ENCODE assay signal across 18 cellular contexts in the genomic region with DNA sequence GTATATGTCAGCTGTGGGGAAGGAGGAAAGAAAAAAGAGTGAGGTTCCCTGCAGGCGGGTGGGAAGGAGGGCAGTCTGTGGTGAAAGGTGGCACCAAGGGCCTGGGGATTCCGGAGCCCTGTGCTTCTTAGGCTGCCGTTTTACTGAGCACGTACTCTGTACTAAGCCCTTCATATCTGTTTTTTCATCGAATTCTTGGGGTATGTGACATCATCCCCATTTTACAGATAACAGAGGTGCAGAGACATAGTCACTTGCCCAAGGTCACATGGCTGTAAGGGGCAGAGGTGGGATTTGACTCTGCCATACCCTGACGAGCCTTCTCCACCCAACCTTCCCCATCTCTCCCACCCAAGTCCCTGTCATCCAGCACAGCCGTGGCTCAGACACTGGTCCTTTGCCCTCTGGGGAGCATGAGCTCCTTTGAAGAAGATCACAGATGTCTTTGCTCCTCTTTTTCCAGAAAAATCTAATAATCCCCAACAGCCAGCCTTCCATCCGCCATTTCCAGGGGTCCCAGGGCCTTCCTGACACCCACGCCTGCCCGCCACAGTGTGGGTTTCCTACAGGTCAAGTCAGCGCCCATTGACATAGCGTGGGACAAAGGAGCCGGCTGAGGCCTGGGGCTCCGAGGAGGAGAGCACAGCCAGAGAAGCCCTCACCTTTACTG. TPM values are rescaled to one million over a fixed set of nuclear protein-coding genes. Genes with fewer than 3 reads are reported as not detected.
A peak's percentile ranks its signal among the peaks of the same experiment; 100 is the strongest.
DNase-seq lines count a peak whose midpoint lies in the region; ATAC-seq, FAIRE-seq and TF ChIP-seq lines count a peak whose summit lies in the region.
"Had no signal": no experiment of that assay in that cellular context is flagged by ENCODE, and none has a peak within 500 bp of the region (broad histone marks: within the 10 kb centered on the region; RNA-seq: fewer than 3 reads in every experiment).

No MANE protein-coding gene starts in this region.

- FAIRE-seq in astrocyte (lab: Jason Lieb, UNC), result no peak
- FAIRE-seq: A549, D721Med, GM12892 had no signal

- H3K4me3 ChIP-seq in astrocyte (ENCODE audit: insufficient read depth, low read depth, low read length) (no peak overlapping the region), lower lobe of right lung (no peak overlapping the region), sigmoid colon (no peak overlapping the region)
- H3K4me3 ChIP-seq: A549, HAP-1 had no signal

- no peaks in the 10 kb centered on the region for H4K20me1 ChIP-seq in astrocyte (ENCODE audit: insufficient read depth, low read length)

- DNase-seq in astrocyte (ENCODE audit: low read depth) (no peak), lower lobe of right lung (peak; percentile 24), sigmoid colon (peak; percentile 40), amygdala (lab: John Stamatoyannopoulos, UW) (no peak), epidermal melanocyte (ENCODE audit: insufficient read length, low spot score) (no peak)
- DNase-seq: BE2C; CD4-positive, alpha-beta memory T cell; DMS153; DMS79 treated with DMSO at 0.1 percent for 48 hours; GDM1; GOT3 had no signal

- H3K27me3 ChIP-seq in astrocyte (ENCODE audit: insufficient read depth, low read length) (no peaks in the 10 kb centered on the region), lower lobe of right lung (ENCODE audit: low read depth) (no peaks in the 10 kb centered on the region), sigmoid colon (no peaks in the 10 kb centered on the region)
- H3K27me3 ChIP-seq: BE2C had no signal

- H3K9me3 Mint-ChIP-seq in astrocyte (ENCODE audit: unreplicated experiment), result peaks cover 6% of the 10 kb centered on the region
- H3K9me3 Mint-ChIP-seq: CD4-positive, alpha-beta memory T cell had no signal

- TF ChIP-seq CTCF in astrocyte (IDR thresholded peaks at IDR 0.05; ENCODE audit: insufficient read depth, low read depth, low read length) (no peak), lower lobe of right lung (IDR thresholded peaks at IDR 0.05) (no peak), sigmoid colon (IDR thresholded peaks at IDR 0.05) (no peak)

- TF ChIP-seq POLR2A in sigmoid colon (IDR thresholded peaks at IDR 0.05), result no peak

- no peaks in the 10 kb centered on the region for H3K79me2 ChIP-seq in astrocyte (ENCODE audit: insufficient read depth, low read length)

- no peak for ATAC-seq in lower lobe of right lung
- no peak for ATAC-seq in HG03354 (IDR thresholded peaks at IDR 0.05; ENCODE audit: poor library complexity, severe bottlenecking, unreplicated experiment)
- ATAC-seq: A549 had no signal

- H3K27ac ChIP-seq in astrocyte (ENCODE audit: low read depth, low read length) (no peak overlapping the region), lower lobe of right lung (no peak overlapping the region), sigmoid colon (no peak overlapping the region)
- H3K27ac ChIP-seq: A549, C4-2B, HL-60 had no signal

- H3K4me1 ChIP-seq in astrocyte (ENCODE audit: insufficient read depth, low read length) (peaks cover 20% of the 10 kb centered on the region), lower lobe of right lung (peaks cover 10% of the 10 kb centered on the region), sigmoid colon (no peaks in the 10 kb centered on the region)
- H3K4me1 ChIP-seq: A549, BE2C, HAP-1 had no signal

- H2AFZ ChIP-seq in astrocyte (ENCODE audit: low read depth, low read length), result no peak overlapping the region

- intact Hi-C loops in lower lobe of right lung (cut with DNase I), result no loop called here
- intact Hi-C loops in sigmoid colon (cut with DNase I), result no loop called here

- H3K9ac ChIP-seq in astrocyte (ENCODE audit: low read length), result no peak overlapping the region

- H3K27me3 Mint-ChIP-seq in astrocyte (ENCODE audit: low read depth, unreplicated experiment), result peaks cover 18% of the 10 kb centered on the region

- H3K27ac Mint-ChIP-seq in astrocyte (ENCODE audit: unreplicated experiment), result peak overlapping the region; percentile 7

- H3K9me3 ChIP-seq in astrocyte (ENCODE audit: insufficient read depth, low read depth, low read length) (no peaks in the 10 kb centered on the region), lower lobe of right lung (no peaks in the 10 kb centered on the region), sigmoid colon (no peaks in the 10 kb centered on the region)
- H3K9me3 ChIP-seq: A549, BE2C, HAP-1 had no signal

- TF ChIP-seq EP300 in sigmoid colon (IDR thresholded peaks at IDR 0.05), result no peak

- H3K36me3 ChIP-seq in astrocyte (ENCODE audit: insufficient read depth, low read length) (no peaks in the 10 kb centered on the region), lower lobe of right lung (no peaks in the 10 kb centered on the region), sigmoid colon (no peaks in the 10 kb centered on the region)
- H3K36me3 ChIP-seq: BE2C, HAP-1 had no signal

- H3K4me2 ChIP-seq in astrocyte (ENCODE audit: low read length), result no peak overlapping the region
- H3K4me2 ChIP-seq: A549 had no signal

- H3K36me3 Mint-ChIP-seq in astrocyte (ENCODE audit: low read depth, unreplicated experiment), result no peaks in the 10 kb centered on the region
- H3K36me3 Mint-ChIP-seq: CD4-positive, alpha-beta memory T cell had no signal

- 92 to 93% methylated on average over 14 of the region's 14 CpGs for WGBS in sigmoid colon, 2 donors

- H3K4me1 Mint-ChIP-seq in astrocyte (ENCODE audit: low read depth, unreplicated experiment), result peaks cover 15% of the 10 kb centered on the region
- H3K4me1 Mint-ChIP-seq: CD4-positive, alpha-beta memory T cell had no signal

- no peak overlapping the region for H3K4me3 Mint-ChIP-seq in astrocyte (ENCODE audit: unreplicated experiment)
- H3K4me3 Mint-ChIP-seq: CD4-positive, alpha-beta memory T cell had no signal

RNA-seq across cellular contexts. Expression of a gene that starts 24.2 kb away (rescaled TPM):
- 0.43 and 0.60 TPM in 2 replicates for total RNA-seq in astrocyte
- 0.59 TPM for total RNA-seq in lower lobe of right lung
- total RNA-seq in sigmoid colon, result 1 to 10 TPM in 1 of 4 donors, under 1 TPM in 2, not detected in 1; 0.36 to 1.7 (median 0.49) TPM
- polyA plus RNA-seq in sigmoid colon, result 1 to 10 TPM in 1 of 3 donors, under 1 TPM in 1, not detected in 1; 0.22 to 1.2 TPM
- total RNA-seq: CD4-positive, alpha-beta memory T cell had no signal
- polyA plus RNA-seq: CD4-positive, alpha-beta memory T cell had no signal

Comparison
In these comparisons a context has a peak if more than half of its experiments do, and no peak if none do; other contexts are left out.
1. DNase-seq: peak in lower lobe of right lung (single experiment) and sigmoid colon (single experiment); none in astrocyte (single experiment), amygdala (0 of 56) and epidermal melanocyte (single experiment).